In the genomic region with DNA sequence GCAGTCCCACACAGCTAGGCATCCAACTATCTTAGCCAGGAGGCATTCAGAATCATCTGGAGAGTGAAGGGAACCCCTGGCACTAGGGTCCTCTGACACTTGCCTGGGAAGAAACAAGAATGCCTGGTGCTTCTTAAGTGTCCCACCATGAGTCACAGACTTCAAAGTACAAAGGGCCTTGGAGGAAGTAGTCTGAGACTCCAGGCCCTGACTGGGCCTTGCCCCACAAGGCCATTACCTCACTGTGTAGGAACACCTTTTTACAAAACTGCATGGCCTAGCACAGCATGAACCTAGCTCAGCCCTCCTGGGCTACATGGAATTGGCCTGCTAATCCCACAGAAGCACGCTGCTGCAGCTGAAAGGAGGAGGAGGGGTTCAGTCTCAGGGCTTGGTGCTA, we compare ENCODE assay signal across 19 cellular contexts.
A peak's percentile ranks its signal among the peaks of the same experiment; 100 is the strongest.
DNase-seq lines count a peak whose midpoint lies in the region; ATAC-seq, FAIRE-seq and TF ChIP-seq lines count a peak whose summit lies in the region.
"Had no signal": no experiment of that assay in that cellular context is flagged by ENCODE, and none has a peak within 500 bp of the region (broad histone marks: within the 10 kb centered on the region; RNA-seq: fewer than 3 reads in every experiment).

No MANE protein-coding gene starts in this region.

- no peak overlapping the region for H2AFZ ChIP-seq in H1 (ENCODE audit: low read length)

- no peak overlapping the region for H2BK5ac ChIP-seq in H1 (ENCODE audit: low read depth, low read length)

- no peaks in the 10 kb centered on the region; a peak in 1 of 8 replicates for H3K36me3 ChIP-seq in H1 (ENCODE audit: control insufficient read depth in 2 of 4, insufficient read depth in 4 of 4, low read length in 3 of 4)
- no peaks in the 10 kb centered on the region for H3K36me3 ChIP-seq in upper lobe of right lung
- H3K36me3 ChIP-seq: HAP-1 had no signal

- H2BK15ac ChIP-seq in H1 (ENCODE audit: low read length) = no peak overlapping the region

- H4K20me1 ChIP-seq in H1 (replicated peaks in 1 of 2; ENCODE audit: control insufficient read depth in 1 of 2, insufficient read depth in 2 of 2, low read length in 2 of 2) = no peaks in the 10 kb centered on the region

- no peaks in the 10 kb centered on the region; the same call in 1 of the 2 replicates for H3K23me2 ChIP-seq in H1 (ENCODE audit: low read depth, low read length)

- peak; percentile 74 for ATAC-seq in left colon
- peak; percentile 30 for ATAC-seq in upper lobe of right lung
- ATAC-seq: GM12878, K562 had no signal

- H2BK12ac ChIP-seq in H1 (ENCODE audit: low read depth, low read length) = no peak overlapping the region

- no TSS peak for BruUV-seq in MCF 10A (replicated peaks; lab: Mats Ljungman, UMichigan)

- no peak for FAIRE-seq in H1 (lab: Jason Lieb, UNC)
- FAIRE-seq: GM12878, K562 had no signal

- H3K9me3 Mint-ChIP-seq in MCF 10A (ENCODE audit: unreplicated experiment) = peaks cover 21% of the 10 kb centered on the region
- peaks cover 8% of the 10 kb centered on the region for H3K9me3 Mint-ChIP-seq in activated T-helper 1 cell treated with anti-CD3 and anti-CD28 coated beads, Interleukin-12 subunit alpha, Interleukin-12 subunit beta, Interleukin-2, Interleukin-4 antibody, amounts not matched to agents 30 ng/mL and 10 ng/mL and 1 ng/mL, durations not matched to agents 14 hours and 24 hours and 36 hours

- H3K79me1 ChIP-seq in H1 (ENCODE audit: low read depth, low read length) = no peaks in the 10 kb centered on the region

- H3K9me3 ChIP-seq in H1 (ENCODE audit: insufficient read depth in 2 of 2, low read depth in 1 of 2, low read length in 1 of 2) = peaks cover 6 to 10% of the 10 kb centered on the region in 2 experiments; a peak in 1 of 4 replicates
- no peaks in the 10 kb centered on the region for H3K9me3 ChIP-seq in upper lobe of right lung

- H3K79me2 ChIP-seq in H1 (ENCODE audit: control insufficient read depth in 1 of 2, insufficient read depth in 2 of 2, low read length in 2 of 2) = no peaks in the 10 kb centered on the region

- no peaks in the 10 kb centered on the region for H3K27me3 Mint-ChIP-seq in MCF 10A (ENCODE audit: insufficient read depth, unreplicated experiment)
- H3K27me3 Mint-ChIP-seq in activated T-helper 1 cell treated with anti-CD3 and anti-CD28 coated beads, Interleukin-12 subunit alpha, Interleukin-12 subunit beta, Interleukin-2, Interleukin-4 antibody, amounts not matched to agents 30 ng/mL and 10 ng/mL and 1 ng/mL, durations not matched to agents 14 hours and 24 hours and 36 hours (ENCODE audit: insufficient read depth) = peaks cover 2% of the 10 kb centered on the region

- H3K27ac Mint-ChIP-seq in MCF 10A (ENCODE audit: low read depth, unreplicated experiment) = no peak overlapping the region
- no peak overlapping the region for H3K27ac Mint-ChIP-seq in activated T-helper 1 cell treated with anti-CD3 and anti-CD28 coated beads, Interleukin-12 subunit alpha, Interleukin-12 subunit beta, Interleukin-2, Interleukin-4 antibody, amounts not matched to agents 30 ng/mL and 10 ng/mL and 1 ng/mL, durations not matched to agents 14 hours and 24 hours and 36 hours

- no peak overlapping the region for H4K5ac ChIP-seq in H1 (ENCODE audit: insufficient read length, low read depth, low read length)

- no peak overlapping the region for H3K14ac ChIP-seq in H1 (ENCODE audit: insufficient read length)

- H3K4me1 ChIP-seq in H1 (replicated peaks in 1 of 4; ENCODE audit: control insufficient read depth in 3 of 4, insufficient read depth in 4 of 4, low read length in 3 of 4) = no peaks in the 10 kb centered on the region
- no peaks in the 10 kb centered on the region for H3K4me1 ChIP-seq in upper lobe of right lung
- H3K4me1 ChIP-seq: HAP-1 had no signal

- no peak overlapping the region for H3K4ac ChIP-seq in H1 (replicated peaks; ENCODE audit: insufficient read length, low read depth, low read length)

- H3K36me3 Mint-ChIP-seq in MCF 10A (ENCODE audit: insufficient read depth, unreplicated experiment) = peaks cover 12% of the 10 kb centered on the region
- no peaks in the 10 kb centered on the region for H3K36me3 Mint-ChIP-seq in activated T-helper 1 cell treated with anti-CD3 and anti-CD28 coated beads, Interleukin-12 subunit alpha, Interleukin-12 subunit beta, Interleukin-2, Interleukin-4 antibody, amounts not matched to agents 30 ng/mL and 10 ng/mL and 1 ng/mL, durations not matched to agents 14 hours and 24 hours and 36 hours (ENCODE audit: low read depth)

- no peak overlapping the region for H3K23ac ChIP-seq in H1 (ENCODE audit: insufficient read length)

- no peak overlapping the region for H3K4me3 Mint-ChIP-seq in MCF 10A (ENCODE audit: unreplicated experiment)
- no peak overlapping the region for H3K4me3 Mint-ChIP-seq in activated T-helper 1 cell treated with anti-CD3 and anti-CD28 coated beads, Interleukin-12 subunit alpha, Interleukin-12 subunit beta, Interleukin-2, Interleukin-4 antibody, amounts not matched to agents 30 ng/mL and 10 ng/mL and 1 ng/mL, durations not matched to agents 14 hours and 24 hours and 36 hours

- H3K4me1 Mint-ChIP-seq in MCF 10A (ENCODE audit: insufficient read depth, unreplicated experiment) = no peaks in the 10 kb centered on the region
- H3K4me1 Mint-ChIP-seq in activated T-helper 1 cell treated with anti-CD3 and anti-CD28 coated beads, Interleukin-12 subunit alpha, Interleukin-12 subunit beta, Interleukin-2, Interleukin-4 antibody, amounts not matched to agents 30 ng/mL and 10 ng/mL and 1 ng/mL, durations not matched to agents 14 hours and 24 hours and 36 hours (ENCODE audit: low read depth) = no peaks in the 10 kb centered on the region

- no peak for TF ChIP-seq RAD21 in H1 (IDR thresholded peaks at IDR 0.05 in 1 of 2, conservative IDR thresholded peaks at IDR 0.05 in 1 of 2; ENCODE audit: low read depth in 2 of 2, low read length in 2 of 2)

- WGBS in H1 (ENCODE audit: extremely low coverage in 1 of 2, insufficient coverage in 1 of 2, insufficient read length in 1 of 2, insufficient replicate concordance in 2 of 2, low coverage in 1 of 2, low lambda C conversion rate in 2 of 2, missing lambda C conversion rate in 1 of 2), 2 experiments = 92% methylated on average over 1 of the region's 1 CpG; no CpG with 5 or more reads in 1 of the 2 experiments

- no peak for TF ChIP-seq EP300 in H1 (IDR thresholded peaks at IDR 0.05; ENCODE audit: borderline replicate concordance in 1 of 2, low read depth in 2 of 2, low read length in 2 of 2)

- no peak overlapping the region for H3K18ac ChIP-seq in H1 (ENCODE audit: extremely low read depth, low read length)

- no peak overlapping the region for H2BK20ac ChIP-seq in H1 (ENCODE audit: low read length)

- peak overlapping the region; percentile 57; the same call in 1 of the 2 replicates for H4K8ac ChIP-seq in H1 (ENCODE audit: extremely low read depth, insufficient read depth, low read length)

- DNase-seq in LoVo (ENCODE audit: low spot score) (peak; percentile 5), H1 (ENCODE audit: low read depth in 1 of 2, low spot score in 2 of 2) (no peak), left colon (no peak), upper lobe of right lung (no peak), NCI-H2107 treated with DMSO at 0.1 percent for 48 hours (lab: John Stamatoyannopoulos, UW; ENCODE audit: unreplicated experiment) (no peak), MCF 10A (ENCODE audit: unreplicated experiment) (no peak)
- DNase-seq in activated T-helper 1 cell treated with anti-CD3 and anti-CD28 coated beads, Interleukin-12 subunit alpha, Interleukin-12 subunit beta, Interleukin-2, Interleukin-4 antibody, amounts not matched to agents 30 ng/mL and 10 ng/mL and 1 ng/mL, durations not matched to agents 14 hours and 24 hours and 36 hours (ENCODE audit: low spot score) = no peak
- DNase-seq: COR-L47, GDM1, NCI-H1105 treated with DMSO at 0.1 percent for 48 hours, NCI-H2029, NCI-H2171 treated with DMSO at 0.1 percent for 48 hours, NCI-H446 treated with DMSO at 0.1 percent for 48 hours, NCI-H748 treated with DMSO at 0.1 percent for 48 hours, OCI-M1 had no signal

- no peaks in the 10 kb centered on the region for H3K27me3 ChIP-seq in H1 (replicated peaks in 1 of 4; ENCODE audit: control insufficient read depth in 3 of 4, extremely low read depth in 1 of 4, insufficient read depth in 3 of 4, low read length in 3 of 4)
- H3K27me3 ChIP-seq in upper lobe of right lung = no peaks in the 10 kb centered on the region

- no peak overlapping the region for H2AK5ac ChIP-seq in H1 (ENCODE audit: low read depth, low read length)

- TF ChIP-seq CTCF in H1 (IDR thresholded peaks at IDR 0.05; ENCODE audit: control extremely low read depth in 1 of 3, insufficient read depth in 1 of 3, low read depth in 1 of 3, low read length in 3 of 3) (no peak), upper lobe of right lung (IDR thresholded peaks at IDR 0.05) (no peak), MCF 10A (IDR thresholded peaks at IDR 0.05; ENCODE audit: unreplicated experiment) (no peak)

- no peak overlapping the region for H3K4me3 ChIP-seq in H1 (ENCODE audit: extremely low read depth in 1 of 4, insufficient read depth in 2 of 4, low read depth in 3 of 4, low read length in 4 of 4)
- no peak overlapping the region for H3K4me3 ChIP-seq in upper lobe of right lung
- H3K4me3 ChIP-seq: GM12878, HAP-1, K562 had no signal

- no peak overlapping the region for H3K56ac ChIP-seq in H1 (replicated peaks; ENCODE audit: insufficient read length, low read depth, low read length)

- TF ChIP-seq POLR2A in H1 (IDR thresholded peaks at IDR 0.05; ENCODE audit: control extremely low read depth in 1 of 2, low read depth in 2 of 2, low read length in 2 of 2) = no peak

- H2BK120ac ChIP-seq in H1 (replicated peaks; ENCODE audit: low read depth, low read length) = no peak overlapping the region

- POLR2A ChIA-PET in H1 (lab: Charles Lee; ENCODE audit: partially characterized antibody) (interaction anchor here (1.7 kb wide), 1 partner anchor 15 kb away, joined by 3 read pairs; no protein-coding TSS in a partner anchor), MCF 10A (lab: Yijun Ruan, JAX) (no interaction called here)

- CTCF ChIA-PET in H1 (lab: Charles Lee; ENCODE audit: partially characterized antibody) = interaction anchor here (0.5 to 3.4 kb wide), 7 partner anchors 8 to 327 kb away, joined by 3 to 18 read pairs (median 4); no protein-coding TSS in a partner anchor
- CTCF ChIA-PET in MCF 10A (lab: Yijun Ruan, JAX) = interaction anchor here (1.1 kb wide), 1 partner anchor 204 kb away, joined by 3 read pairs; no protein-coding TSS in a partner anchor

- H3K27ac ChIP-seq in H1 (ENCODE audit: low read depth, low read length) = no peak overlapping the region
- no peak overlapping the region for H3K27ac ChIP-seq in upper lobe of right lung
- H3K27ac ChIP-seq: RWPE1 had no signal

- intact Hi-C loops in left colon (cut with DNase I, micrococcal nuclease) = no loop called here
- intact Hi-C loops in upper lobe of right lung (cut with DNase I) = no loop called here
- intact Hi-C loops in MCF 10A (cut with micrococcal nuclease) = no loop called here
- intact Hi-C loops in activated T-helper 1 cell treated with anti-CD3 and anti-CD28 coated beads, Interleukin-12 subunit alpha, Interleukin-12 subunit beta, Interleukin-2, Interleukin-4 antibody, amounts not matched to agents 30 ng/mL and 10 ng/mL and 1 ng/mL, durations not matched to agents 14 hours and 24 hours and 36 hours (cut with micrococcal nuclease) = no loop called here

- no peak overlapping the region for H3K4me2 ChIP-seq in H1 (ENCODE audit: insufficient read depth in 1 of 2, low read depth in 2 of 2, low read length in 2 of 2)

- no peak overlapping the region for H4K91ac ChIP-seq in H1 (replicated peaks; ENCODE audit: insufficient read length, low read length)

- H3K9ac ChIP-seq in H1 (replicated peaks in 1 of 4; ENCODE audit: extremely low read depth in 1 of 4, low read depth in 3 of 4, low read length in 3 of 4) = no peak overlapping the region
